ENCODE assay signal across 8 cellular contexts in genomic region chr17:47694818-47695663, GRCh38. TPM values are rescaled to one million over a fixed set of nuclear protein-coding genes. Genes with fewer than 3 reads are reported as not detected.
DNase-seq lines count a peak whose midpoint lies in the region; ATAC-seq and FAIRE-seq lines count a peak whose summit lies in the region.

No MANE protein-coding gene starts in this region.

- H3K27ac ChIP-seq in angular gyrus (ENCODE audit: low read depth, low read length): peak overlapping the region; percentile 61
- peak overlapping the region; percentile 50 for H3K27ac ChIP-seq in rectal smooth muscle tissue (ENCODE audit: low read depth, low read length)

- ATAC-seq in GM21360 (IDR thresholded peaks at IDR 0.05; ENCODE audit: unreplicated experiment) (no peak), GM21447 (IDR thresholded peaks at IDR 0.05; ENCODE audit: unreplicated experiment) (no peak), HG02852 (IDR thresholded peaks at IDR 0.05; ENCODE audit: unreplicated experiment) (no peak)

- peak; percentile 15 for FAIRE-seq in GM18507 (lab: Jason Lieb, UNC)

- DNase-seq in GM18507 (ENCODE audit: extremely low spot score, insufficient read length, low read depth): no peak
- peak; percentile 58 for DNase-seq in SK-N-DZ (ENCODE audit: low spot score)
- peak; percentile 77 for DNase-seq in hepatic stellate cell (ENCODE audit: low spot score)

- H3K4me1 ChIP-seq in rectal smooth muscle tissue (ENCODE audit: control insufficient read depth, insufficient read depth, low read length): peaks cover 4% of the 10 kb centered on the region

- peaks cover 7% of the 10 kb centered on the region for H3K36me3 ChIP-seq in rectal smooth muscle tissue (ENCODE audit: control insufficient read depth, insufficient read depth, low read length)

- H3K4me3 ChIP-seq in rectal smooth muscle tissue (ENCODE audit: low read length): peak overlapping the region; percentile 73

- no peaks in the 10 kb centered on the region for H3K27me3 ChIP-seq in rectal smooth muscle tissue (ENCODE audit: control insufficient read depth, insufficient read depth, low read length)

- H3K9ac ChIP-seq in rectal smooth muscle tissue (ENCODE audit: low read length): no peak overlapping the region

RNA-seq across cellular contexts. Expression of gene TBKBP1, which starts 1.1 kb away (rescaled TPM):
- polyA plus RNA-seq in SK-N-DZ (2014; cell fraction: cytosol; rRNA removed): 18.5 and 42.6 TPM in 2 replicates
- 70.4 and 79.3 TPM in 2 replicates for polyA plus RNA-seq in SK-N-DZ (2014; cell fraction: nucleus; rRNA removed)

RNA-seq across cellular contexts. Expression of gene TBX21, which starts 38.0 kb away (rescaled TPM):
- not detected in 2 replicates for polyA plus RNA-seq in SK-N-DZ (2014; cell fraction: cytosol; rRNA removed)
- not detected in 2 replicates for polyA plus RNA-seq in SK-N-DZ (2014; cell fraction: nucleus; rRNA removed)

RNA-seq across cellular contexts. Expression of gene KPNB1, which starts 45.3 kb away (rescaled TPM):
- 283 and 411 TPM in 2 replicates for polyA plus RNA-seq in SK-N-DZ (2014; cell fraction: cytosol; rRNA removed)
- polyA plus RNA-seq in SK-N-DZ (2014; cell fraction: nucleus; rRNA removed): 203 and 285 TPM in 2 replicates
